In the genomic region with DNA sequence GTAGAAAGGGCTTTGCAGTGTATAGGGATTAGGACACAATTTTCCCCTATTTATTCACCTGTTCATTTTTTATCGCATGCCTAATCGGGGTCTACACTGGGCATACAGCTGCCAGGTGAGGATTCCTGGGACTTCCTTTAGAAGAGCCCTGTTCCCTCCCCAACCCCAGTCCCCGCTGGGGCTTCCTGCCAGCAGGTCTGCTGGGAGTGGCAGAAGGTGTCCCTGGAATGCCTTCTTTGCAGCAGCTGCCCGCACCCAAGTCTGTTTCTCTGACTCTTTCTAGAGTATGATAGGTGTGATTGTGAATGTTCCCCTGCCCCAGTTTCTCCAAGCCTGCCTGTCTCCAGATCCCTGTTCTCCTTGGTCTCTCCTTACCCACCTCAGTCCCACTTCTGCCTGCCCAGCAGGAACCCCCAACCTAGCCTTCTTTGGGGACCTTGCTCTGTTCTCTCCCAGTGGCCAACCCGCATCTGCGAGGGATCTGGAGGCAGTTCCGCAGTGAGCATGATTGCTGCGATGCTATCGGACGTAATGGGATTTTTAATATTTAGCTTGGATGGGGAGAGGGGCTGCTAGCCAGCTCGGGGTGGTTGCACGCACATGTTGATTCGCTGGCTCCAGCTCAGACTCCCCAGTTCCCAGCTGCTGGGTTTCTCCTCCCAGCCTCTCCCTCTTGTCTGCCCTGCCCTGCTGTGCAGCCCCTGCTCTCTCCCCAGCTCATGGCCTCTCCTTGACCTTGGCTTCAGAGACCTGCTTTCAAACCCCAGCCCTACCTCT, we compare ENCODE assay signal across 12 cellular contexts.
DNase-seq lines count a peak whose midpoint lies in the region; ATAC-seq and TF ChIP-seq lines count a peak whose summit lies in the region.
"Had no signal": no experiment of that assay in that cellular context is flagged by ENCODE, and none has a peak within 500 bp of the region (broad histone marks: within the 10 kb centered on the region; RNA-seq: fewer than 3 reads in every experiment).

No MANE protein-coding gene starts in this region.

- H3K9me3 ChIP-seq in endodermal cell (ENCODE audit: control insufficient read depth, low read length) (no peaks in the 10 kb centered on the region), mucosa of descending colon (no peaks in the 10 kb centered on the region)
- H3K9me3 ChIP-seq: SJSA1 had no signal

- no peaks in the 10 kb centered on the region for H3K36me3 Mint-ChIP-seq in Calu3 (ENCODE audit: insufficient read depth, unreplicated experiment)
- no peaks in the 10 kb centered on the region for H3K36me3 Mint-ChIP-seq in endodermal cell (ENCODE audit: low read depth)
- H3K36me3 Mint-ChIP-seq: stimulated activated effector memory CD8-positive, alpha-beta T cell treated with anti-CD3 and anti-CD28 coated beads, Interleukin-12 subunit alpha, Interleukin-12 subunit beta, amount 100 ng/mL, for 72 hours had no signal

- ATAC-seq in mucosa of descending colon = peak; percentile 72
- no peak for ATAC-seq in HG03521 (IDR thresholded peaks at IDR 0.05; ENCODE audit: unreplicated experiment)
- no peak for ATAC-seq in HG02973 (IDR thresholded peaks at IDR 0.05; ENCODE audit: unreplicated experiment)
- ATAC-seq: esophagus mucosa; stimulated activated effector memory CD8-positive, alpha-beta T cell treated with anti-CD3 and anti-CD28 coated beads, Interleukin-12 subunit alpha, Interleukin-12 subunit beta, amount 100 ng/mL, for 72 hours had no signal

- peaks cover 14% of the 10 kb centered on the region for H3K4me1 ChIP-seq in endodermal cell (ENCODE audit: control insufficient read depth, insufficient read depth, low read length)
- H3K4me1 ChIP-seq in mucosa of descending colon (ENCODE audit: low read depth) = peaks cover 33% of the 10 kb centered on the region
- H3K4me1 ChIP-seq: SJSA1 had no signal

- no peak overlapping the region for H3K4me3 ChIP-seq in endodermal cell (ENCODE audit: low read length)
- H3K4me3 ChIP-seq in mucosa of descending colon = no peak overlapping the region
- H3K4me3 ChIP-seq: SJSA1 had no signal

- no peak overlapping the region for H3K27ac ChIP-seq in endodermal cell (ENCODE audit: low read depth, low read length)
- H3K27ac ChIP-seq: SJSA1 had no signal

- H3K9me3 Mint-ChIP-seq in Calu3 (ENCODE audit: low read depth, unreplicated experiment) (no peaks in the 10 kb centered on the region), endodermal cell (no peaks in the 10 kb centered on the region)
- H3K9me3 Mint-ChIP-seq: stimulated activated effector memory CD8-positive, alpha-beta T cell treated with anti-CD3 and anti-CD28 coated beads, Interleukin-12 subunit alpha, Interleukin-12 subunit beta, amount 100 ng/mL, for 72 hours had no signal

- peaks cover 32% of the 10 kb centered on the region for H3K4me1 Mint-ChIP-seq in Calu3 (ENCODE audit: low read depth, unreplicated experiment)
- H3K4me1 Mint-ChIP-seq in endodermal cell = peaks cover 34% of the 10 kb centered on the region
- H3K4me1 Mint-ChIP-seq: stimulated activated effector memory CD8-positive, alpha-beta T cell treated with anti-CD3 and anti-CD28 coated beads, Interleukin-12 subunit alpha, Interleukin-12 subunit beta, amount 100 ng/mL, for 72 hours had no signal

- H3K27me3 ChIP-seq in endodermal cell (ENCODE audit: control insufficient read depth, insufficient read depth, low read length, poor library complexity, severe bottlenecking) = no peaks in the 10 kb centered on the region
- H3K27me3 ChIP-seq: SJSA1 had no signal

- intact Hi-C loops in Calu3 (cut with micrococcal nuclease; ENCODE audit: unreplicated experiment) (no loop called here), mucosa of descending colon (cut with DNase I, micrococcal nuclease) (no loop called here)

- H3K27ac Mint-ChIP-seq in Calu3 (ENCODE audit: unreplicated experiment) = peak overlapping the region; percentile 60
- no peak overlapping the region for H3K27ac Mint-ChIP-seq in endodermal cell
- H3K27ac Mint-ChIP-seq: stimulated activated effector memory CD8-positive, alpha-beta T cell treated with anti-CD3 and anti-CD28 coated beads, Interleukin-12 subunit alpha, Interleukin-12 subunit beta, amount 100 ng/mL, for 72 hours had no signal

- WGBS in endodermal cell (ENCODE audit: insufficient coverage in 1 of 2, insufficient read length in 1 of 2), 2 experiments = 85 to 88% methylated on average over 4 to 13 of the region's 13 CpGs

- no TSS peak for BruUV-seq in Calu3 (replicated peaks; lab: Mats Ljungman, UMichigan)

- no peaks in the 10 kb centered on the region for H3K27me3 Mint-ChIP-seq in Calu3 (ENCODE audit: unreplicated experiment)
- H3K27me3 Mint-ChIP-seq in endodermal cell (ENCODE audit: insufficient read depth) = no peaks in the 10 kb centered on the region

- no peak overlapping the region for H3K9ac ChIP-seq in endodermal cell (ENCODE audit: extremely low read depth, low read length, poor library complexity, severe bottlenecking)

- DNase-seq in Calu3 = peak; percentile 45
- peak; percentile 37 for DNase-seq in NCI-H1694 (lab: John Stamatoyannopoulos, UW)
- peak; percentile 67 for DNase-seq in endodermal cell
- DNase-seq in mucosa of descending colon = peak; percentile 71 to 81 (median 80)
- DNase-seq in NCI-H1105 treated with DMSO at 0.1 percent for 48 hours (lab: John Stamatoyannopoulos, UW) = no peak
- no peak for DNase-seq in SW 1271 (lab: John Stamatoyannopoulos, UW)
- DNase-seq: glutamatergic neuron had no signal

- H3K36me3 ChIP-seq in endodermal cell (ENCODE audit: control insufficient read depth, insufficient read depth, low read length) (no peaks in the 10 kb centered on the region), mucosa of descending colon (ENCODE audit: low read depth) (no peaks in the 10 kb centered on the region)
- H3K36me3 ChIP-seq: SJSA1 had no signal

- TF ChIP-seq CTCF in Calu3 (IDR thresholded peaks at IDR 0.05; ENCODE audit: unreplicated experiment) = no peak
- TF ChIP-seq CTCF in endodermal cell (conservative IDR thresholded peaks at IDR 0.05) = no peak
- TF ChIP-seq CTCF in mucosa of descending colon (IDR thresholded peaks at IDR 0.05) = no peak

- CTCF ChIA-PET in Calu3 (lab: Charles Lee) = interaction anchor here (0.5 to 1.2 kb wide), 3 partner anchors 8 to 750 kb away, joined by 3 to 4 read pairs (median 3); no protein-coding TSS in a partner anchor

- peak overlapping the region; percentile 53 for H3K4me3 Mint-ChIP-seq in Calu3 (ENCODE audit: low read depth, unreplicated experiment)
- no peak overlapping the region for H3K4me3 Mint-ChIP-seq in endodermal cell
- H3K4me3 Mint-ChIP-seq: stimulated activated effector memory CD8-positive, alpha-beta T cell treated with anti-CD3 and anti-CD28 coated beads, Interleukin-12 subunit alpha, Interleukin-12 subunit beta, amount 100 ng/mL, for 72 hours had no signal

Comparison
In these comparisons a context has a peak if more than half of its experiments do, and no peak if none do; other contexts are left out.
1. DNase-seq: peak in Calu3 (single experiment), NCI-H1694 (single experiment), endodermal cell (single experiment) and mucosa of descending colon (3 of 3); none in NCI-H1105 treated with DMSO at 0.1 percent for 48 hours (single experiment) and SW 1271 (0 of 2).